In genomic region chr10:91875156-91875555, GRCh38 we compare ENCODE assay signal across 32 cellular contexts.
"Had no signal": no experiment of that assay in that cellular context is flagged by ENCODE, and none has a peak within 500 bp of the region (broad histone marks: within the 10 kb centered on the region; RNA-seq: fewer than 3 reads in every experiment).

No MANE protein-coding gene starts in this region.

- H3K9me3 ChIP-seq: adrenal gland, body of pancreas, esophagus muscularis mucosa, gastrocnemius medialis, heart right ventricle had no signal

- DNase-seq: activated CD4-positive, alpha-beta memory T cell treated with anti-CD3 and anti-CD28 coated beads for 36 hours; activated CD4-positive, alpha-beta T cell treated with anti-CD3 and anti-CD28 coated beads for 1 hour; activated CD4-positive, alpha-beta T cell treated with anti-CD3 and anti-CD28 coated beads for 48 hours; activated CD8-positive, alpha-beta memory T cell treated with anti-CD3 and anti-CD28 coated beads, Interleukin-2, amount 10 ng/mL, durations not matched to agents 7 days and 5 days; activated CD8-positive, alpha-beta memory T cell treated with anti-CD3 and anti-CD28 coated beads, Interleukin-2, amount 50 U/mL, for 4 hours; activated CD8-positive, alpha-beta T cell treated with anti-CD3 and anti-CD28 coated beads, Interleukin-2, amount 10 ng/mL, durations not matched to agents 7 days and 5 days; activated effector memory CD4-positive, alpha-beta T cell treated with anti-CD3 and anti-CD28 coated beads, Interleukin-2, amount 50 U/mL, for 16 hours; activated naive CD4-positive, alpha-beta T cell treated with anti-CD3 and anti-CD28 coated beads for 36 hours; activated naive CD8-positive, alpha-beta T cell treated with anti-CD3 and anti-CD28 coated beads for 36 hours; activated naive CD8-positive, alpha-beta T cell treated with anti-CD3 and anti-CD28 coated beads, Interleukin-2, amount 50 U/mL, for 24 hours; activated T-cell treated with anti-CD3 and anti-CD28 coated beads, Interleukin-2, amount 50 U/mL, for 1 hour; activated T-cell treated with anti-CD3 and anti-CD28 coated beads, Interleukin-2, amount 50 U/mL, for 48 hours; adrenal gland; amygdala; aorta; body of pancreas; caudate nucleus; cortex of kidney; dermis blood vessel endothelial cell; effector CD4-positive, alpha-beta T cell; effector memory CD8-positive, alpha-beta T cell; erythroblast; foreskin keratinocyte; gastrocnemius medialis; heart right ventricle; T-helper 2 cell had no signal

- H3K9me3 Mint-ChIP-seq: activated CD4-positive, alpha-beta memory T cell treated with anti-CD3 and anti-CD28 coated beads for 36 hours; activated naive CD4-positive, alpha-beta T cell treated with anti-CD3 and anti-CD28 coated beads for 36 hours; activated naive CD4-positive, alpha-beta T cell treated with anti-CD3 and anti-CD28 coated beads, Interleukin-2, amount 50 U/mL, for 24 hours; activated naive CD8-positive, alpha-beta T cell treated with anti-CD3 and anti-CD28 coated beads for 36 hours; activated naive CD8-positive, alpha-beta T cell treated with anti-CD3 and anti-CD28 coated beads, Interleukin-2, amount 50 U/mL, for 24 hours; activated T-helper 1 cell treated with anti-CD3 and anti-CD28 coated beads, Interleukin-12 subunit alpha, Interleukin-12 subunit beta, Interleukin-2, Interleukin-4 antibody, amounts not matched to agents 30 ng/mL and 10 ng/mL and 1 ng/mL, durations not matched to agents 14 hours and 24 hours and 36 hours; activated T-helper 2 cell treated with anti-CD3 and anti-CD28 coated beads, Interferon-gamma antibody, Interleukin-2, Interleukin-4, amounts not matched to agents 10 μg/mL and 5 μg/mL and 100 μg/mL, durations not matched to agents 14 hours and 24 hours and 36 hours; effector memory CD8-positive, alpha-beta T cell had no signal

- H3K27ac Mint-ChIP-seq: activated CD4-positive, alpha-beta memory T cell treated with anti-CD3 and anti-CD28 coated beads for 36 hours; activated CD8-positive, alpha-beta memory T cell treated with anti-CD3 and anti-CD28 coated beads, Interleukin-2, amount 10 ng/mL, durations not matched to agents 7 days and 5 days; activated CD8-positive, alpha-beta T cell treated with anti-CD3 and anti-CD28 coated beads, Interleukin-2, amount 10 ng/mL, durations not matched to agents 7 days and 5 days; activated naive CD4-positive, alpha-beta T cell treated with anti-CD3 and anti-CD28 coated beads for 36 hours; activated naive CD4-positive, alpha-beta T cell treated with anti-CD3 and anti-CD28 coated beads, Interleukin-2, amount 50 U/mL, for 24 hours; activated naive CD8-positive, alpha-beta T cell treated with anti-CD3 and anti-CD28 coated beads for 36 hours; activated naive CD8-positive, alpha-beta T cell treated with anti-CD3 and anti-CD28 coated beads, Interleukin-2, amount 50 U/mL, for 24 hours; activated T-helper 1 cell treated with anti-CD3 and anti-CD28 coated beads, Interleukin-12 subunit alpha, Interleukin-12 subunit beta, Interleukin-2, Interleukin-4 antibody, amounts not matched to agents 30 ng/mL and 10 ng/mL and 1 ng/mL, durations not matched to agents 14 hours and 24 hours and 36 hours; activated T-helper 2 cell treated with anti-CD3 and anti-CD28 coated beads, Interferon-gamma antibody, Interleukin-2, Interleukin-4, amounts not matched to agents 10 μg/mL and 5 μg/mL and 100 μg/mL, durations not matched to agents 14 hours and 24 hours and 36 hours; effector memory CD8-positive, alpha-beta T cell; WTC11 had no signal

- H3K4me3 Mint-ChIP-seq: activated CD4-positive, alpha-beta memory T cell treated with anti-CD3 and anti-CD28 coated beads for 36 hours; activated CD8-positive, alpha-beta memory T cell treated with anti-CD3 and anti-CD28 coated beads, Interleukin-2, amount 10 ng/mL, durations not matched to agents 7 days and 5 days; activated CD8-positive, alpha-beta T cell treated with anti-CD3 and anti-CD28 coated beads, Interleukin-2, amount 10 ng/mL, durations not matched to agents 7 days and 5 days; activated naive CD4-positive, alpha-beta T cell treated with anti-CD3 and anti-CD28 coated beads for 36 hours; activated naive CD4-positive, alpha-beta T cell treated with anti-CD3 and anti-CD28 coated beads, Interleukin-2, amount 50 U/mL, for 24 hours; activated naive CD8-positive, alpha-beta T cell treated with anti-CD3 and anti-CD28 coated beads for 36 hours; activated naive CD8-positive, alpha-beta T cell treated with anti-CD3 and anti-CD28 coated beads, Interleukin-2, amount 50 U/mL, for 24 hours; activated T-helper 1 cell treated with anti-CD3 and anti-CD28 coated beads, Interleukin-12 subunit alpha, Interleukin-12 subunit beta, Interleukin-2, Interleukin-4 antibody, amounts not matched to agents 30 ng/mL and 10 ng/mL and 1 ng/mL, durations not matched to agents 14 hours and 24 hours and 36 hours; effector memory CD8-positive, alpha-beta T cell; WTC11 had no signal

- H3K4me3 ChIP-seq: adrenal gland, body of pancreas, esophagus muscularis mucosa, gastrocnemius medialis, heart right ventricle had no signal

- H3K36me3 ChIP-seq: adrenal gland, esophagus muscularis mucosa, gastrocnemius medialis, heart right ventricle had no signal

- H3K36me3 Mint-ChIP-seq: activated CD4-positive, alpha-beta memory T cell treated with anti-CD3 and anti-CD28 coated beads for 36 hours; activated CD8-positive, alpha-beta memory T cell treated with anti-CD3 and anti-CD28 coated beads, Interleukin-2, amount 10 ng/mL, durations not matched to agents 7 days and 5 days; activated naive CD4-positive, alpha-beta T cell treated with anti-CD3 and anti-CD28 coated beads, Interleukin-2, amount 50 U/mL, for 24 hours; activated naive CD8-positive, alpha-beta T cell treated with anti-CD3 and anti-CD28 coated beads for 36 hours had no signal

- H3K4me1 ChIP-seq: adrenal gland, body of pancreas, foreskin keratinocyte, gastrocnemius medialis had no signal

- H3K27me3 ChIP-seq: adrenal gland, body of pancreas, esophagus muscularis mucosa, foreskin keratinocyte, gastrocnemius medialis, heart right ventricle had no signal

- H3K27me3 Mint-ChIP-seq: activated CD4-positive, alpha-beta memory T cell treated with anti-CD3 and anti-CD28 coated beads for 36 hours; activated naive CD4-positive, alpha-beta T cell treated with anti-CD3 and anti-CD28 coated beads, Interleukin-2, amount 50 U/mL, for 24 hours; activated naive CD8-positive, alpha-beta T cell treated with anti-CD3 and anti-CD28 coated beads for 36 hours; activated naive CD8-positive, alpha-beta T cell treated with anti-CD3 and anti-CD28 coated beads, Interleukin-2, amount 50 U/mL, for 24 hours; effector memory CD8-positive, alpha-beta T cell had no signal

- H3K27ac ChIP-seq: adrenal gland, body of pancreas, esophagus muscularis mucosa, foreskin keratinocyte, gastrocnemius medialis, heart right ventricle, VCaP had no signal

- H3K4me1 Mint-ChIP-seq: activated CD8-positive, alpha-beta memory T cell treated with anti-CD3 and anti-CD28 coated beads, Interleukin-2, amount 10 ng/mL, durations not matched to agents 7 days and 5 days; activated naive CD4-positive, alpha-beta T cell treated with anti-CD3 and anti-CD28 coated beads, Interleukin-2, amount 50 U/mL, for 24 hours; activated naive CD8-positive, alpha-beta T cell treated with anti-CD3 and anti-CD28 coated beads for 36 hours; activated naive CD8-positive, alpha-beta T cell treated with anti-CD3 and anti-CD28 coated beads, Interleukin-2, amount 50 U/mL, for 24 hours had no signal
